In the genomic region with DNA sequence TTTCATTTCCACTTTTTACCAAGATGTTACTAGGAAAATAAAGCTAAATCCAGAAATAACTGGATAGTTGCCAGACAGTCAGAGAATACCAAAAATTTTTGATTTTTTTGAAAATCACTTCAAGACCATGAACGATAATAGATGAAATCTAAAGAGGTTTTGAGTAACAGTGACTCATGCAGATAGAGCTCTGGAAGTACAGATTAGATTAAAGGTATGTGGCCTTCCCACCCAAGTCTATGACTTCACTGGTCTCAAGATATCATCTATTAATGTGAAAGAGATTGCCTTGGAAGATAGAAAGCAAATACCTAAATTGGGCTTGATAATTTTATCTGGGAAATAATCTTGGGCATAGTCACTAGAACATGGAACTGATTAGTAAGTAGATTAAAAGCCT, we compare ENCODE assay signal across 2 cellular contexts.
TF ChIP-seq lines count a peak whose summit lies in the region.

No MANE protein-coding gene starts in this region.

TF ChIP-seq in SK-N-SH, 30 proteins besides CTCF, POLR2A, EP300 and RAD21 (continued from another document):
- TF ChIP-seq, protein P1, sequence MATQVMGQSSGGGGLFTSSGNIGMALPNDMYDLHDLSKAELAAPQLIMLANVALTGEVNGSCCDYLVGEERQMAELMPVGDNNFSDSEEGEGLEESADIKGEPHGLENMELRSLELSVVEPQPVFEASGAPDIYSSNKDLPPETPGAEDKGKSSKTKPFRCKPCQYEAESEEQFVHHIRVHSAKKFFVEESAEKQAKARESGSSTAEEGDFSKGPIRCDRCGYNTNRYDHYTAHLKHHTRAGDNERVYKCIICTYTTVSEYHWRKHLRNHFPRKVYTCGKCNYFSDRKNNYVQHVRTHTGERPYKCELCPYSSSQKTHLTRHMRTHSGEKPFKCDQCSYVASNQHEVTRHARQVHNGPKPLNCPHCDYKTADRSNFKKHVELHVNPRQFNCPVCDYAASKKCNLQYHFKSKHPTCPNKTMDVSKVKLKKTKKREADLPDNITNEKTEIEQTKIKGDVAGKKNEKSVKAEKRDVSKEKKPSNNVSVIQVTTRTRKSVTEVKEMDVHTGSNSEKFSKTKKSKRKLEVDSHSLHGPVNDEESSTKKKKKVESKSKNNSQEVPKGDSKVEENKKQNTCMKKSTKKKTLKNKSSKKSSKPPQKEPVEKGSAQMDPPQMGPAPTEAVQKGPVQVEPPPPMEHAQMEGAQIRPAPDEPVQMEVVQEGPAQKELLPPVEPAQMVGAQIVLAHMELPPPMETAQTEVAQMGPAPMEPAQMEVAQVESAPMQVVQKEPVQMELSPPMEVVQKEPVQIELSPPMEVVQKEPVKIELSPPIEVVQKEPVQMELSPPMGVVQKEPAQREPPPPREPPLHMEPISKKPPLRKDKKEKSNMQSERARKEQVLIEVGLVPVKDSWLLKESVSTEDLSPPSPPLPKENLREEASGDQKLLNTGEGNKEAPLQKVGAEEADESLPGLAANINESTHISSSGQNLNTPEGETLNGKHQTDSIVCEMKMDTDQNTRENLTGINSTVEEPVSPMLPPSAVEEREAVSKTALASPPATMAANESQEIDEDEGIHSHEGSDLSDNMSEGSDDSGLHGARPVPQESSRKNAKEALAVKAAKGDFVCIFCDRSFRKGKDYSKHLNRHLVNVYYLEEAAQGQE (IDR thresholded peaks at IDR 0.05; ENCODE audit: low read depth, low read length), result no peak
- TF ChIP-seq TEAD4 (IDR thresholded peaks at IDR 0.05; ENCODE audit: borderline replicate concordance, insufficient read depth) (0 out of 2 replicates have a peak, but pooled peaks have one; percentile 43), NFIC (IDR thresholded peaks at IDR 0.05; ENCODE audit: borderline replicate concordance) (peak; percentile 68), FOSL2 (IDR thresholded peaks at IDR 0.05; ENCODE audit: borderline replicate concordance, low read depth) (peak; percentile 15; the same call in 1 of the 2 replicates), FOXM1 (IDR thresholded peaks at IDR 0.05; ENCODE audit: low read depth) (peak; percentile 42; the same call in 1 of the 2 replicates), CHD2 (IDR thresholded peaks at IDR 0.05; ENCODE audit: low read length, partially characterized antibody) (no peak), TCF12 (IDR thresholded peaks at IDR 0.05) (peak; percentile 64; the same call in 1 of the 2 replicates), GABPA (IDR thresholded peaks at IDR 0.05; ENCODE audit: low read depth) (no peak), YY1 (IDR thresholded peaks at IDR 0.05; ENCODE audit: low read depth) (no peak), JUND (IDR thresholded peaks at IDR 0.05) (peak; percentile 51)
- TF ChIP-seq, protein P2, sequence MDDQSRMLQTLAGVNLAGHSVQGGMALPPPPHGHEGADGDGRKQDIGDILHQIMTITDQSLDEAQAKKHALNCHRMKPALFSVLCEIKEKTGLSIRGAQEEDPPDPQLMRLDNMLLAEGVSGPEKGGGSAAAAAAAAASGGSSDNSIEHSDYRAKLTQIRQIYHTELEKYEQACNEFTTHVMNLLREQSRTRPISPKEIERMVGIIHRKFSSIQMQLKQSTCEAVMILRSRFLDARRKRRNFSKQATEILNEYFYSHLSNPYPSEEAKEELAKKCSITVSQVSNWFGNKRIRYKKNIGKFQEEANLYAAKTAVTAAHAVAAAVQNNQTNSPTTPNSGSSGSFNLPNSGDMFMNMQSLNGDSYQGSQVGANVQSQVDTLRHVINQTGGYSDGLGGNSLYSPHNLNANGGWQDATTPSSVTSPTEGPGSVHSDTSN (IDR thresholded peaks at IDR 0.05), result 0 out of 2 replicates have a peak, but pooled peaks have one; percentile 4

TF ChIP-seq in SK-N-SH treated with all-trans-retinoic acid at 6 μM for 48 hours, 23 proteins besides CTCF, POLR2A, EP300 and RAD21 (continued from another document):
- TF ChIP-seq, protein P3, sequence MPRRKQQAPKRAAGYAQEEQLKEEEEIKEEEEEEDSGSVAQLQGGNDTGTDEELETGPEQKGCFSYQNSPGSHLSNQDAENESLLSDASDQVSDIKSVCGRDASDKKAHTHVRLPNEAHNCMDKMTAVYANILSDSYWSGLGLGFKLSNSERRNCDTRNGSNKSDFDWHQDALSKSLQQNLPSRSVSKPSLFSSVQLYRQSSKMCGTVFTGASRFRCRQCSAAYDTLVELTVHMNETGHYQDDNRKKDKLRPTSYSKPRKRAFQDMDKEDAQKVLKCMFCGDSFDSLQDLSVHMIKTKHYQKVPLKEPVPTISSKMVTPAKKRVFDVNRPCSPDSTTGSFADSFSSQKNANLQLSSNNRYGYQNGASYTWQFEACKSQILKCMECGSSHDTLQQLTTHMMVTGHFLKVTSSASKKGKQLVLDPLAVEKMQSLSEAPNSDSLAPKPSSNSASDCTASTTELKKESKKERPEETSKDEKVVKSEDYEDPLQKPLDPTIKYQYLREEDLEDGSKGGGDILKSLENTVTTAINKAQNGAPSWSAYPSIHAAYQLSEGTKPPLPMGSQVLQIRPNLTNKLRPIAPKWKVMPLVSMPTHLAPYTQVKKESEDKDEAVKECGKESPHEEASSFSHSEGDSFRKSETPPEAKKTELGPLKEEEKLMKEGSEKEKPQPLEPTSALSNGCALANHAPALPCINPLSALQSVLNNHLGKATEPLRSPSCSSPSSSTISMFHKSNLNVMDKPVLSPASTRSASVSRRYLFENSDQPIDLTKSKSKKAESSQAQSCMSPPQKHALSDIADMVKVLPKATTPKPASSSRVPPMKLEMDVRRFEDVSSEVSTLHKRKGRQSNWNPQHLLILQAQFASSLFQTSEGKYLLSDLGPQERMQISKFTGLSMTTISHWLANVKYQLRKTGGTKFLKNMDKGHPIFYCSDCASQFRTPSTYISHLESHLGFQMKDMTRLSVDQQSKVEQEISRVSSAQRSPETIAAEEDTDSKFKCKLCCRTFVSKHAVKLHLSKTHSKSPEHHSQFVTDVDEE (CRISPR knock-in tag; IDR thresholded peaks at IDR 0.05), result no peak
- TF ChIP-seq SNAI2 (CRISPR knock-in tag; IDR thresholded peaks at IDR 0.05), result no peak
- no peak for TF ChIP-seq ESRRG (CRISPR knock-in tag; IDR thresholded peaks at IDR 0.05)
- TF ChIP-seq, protein P4, sequence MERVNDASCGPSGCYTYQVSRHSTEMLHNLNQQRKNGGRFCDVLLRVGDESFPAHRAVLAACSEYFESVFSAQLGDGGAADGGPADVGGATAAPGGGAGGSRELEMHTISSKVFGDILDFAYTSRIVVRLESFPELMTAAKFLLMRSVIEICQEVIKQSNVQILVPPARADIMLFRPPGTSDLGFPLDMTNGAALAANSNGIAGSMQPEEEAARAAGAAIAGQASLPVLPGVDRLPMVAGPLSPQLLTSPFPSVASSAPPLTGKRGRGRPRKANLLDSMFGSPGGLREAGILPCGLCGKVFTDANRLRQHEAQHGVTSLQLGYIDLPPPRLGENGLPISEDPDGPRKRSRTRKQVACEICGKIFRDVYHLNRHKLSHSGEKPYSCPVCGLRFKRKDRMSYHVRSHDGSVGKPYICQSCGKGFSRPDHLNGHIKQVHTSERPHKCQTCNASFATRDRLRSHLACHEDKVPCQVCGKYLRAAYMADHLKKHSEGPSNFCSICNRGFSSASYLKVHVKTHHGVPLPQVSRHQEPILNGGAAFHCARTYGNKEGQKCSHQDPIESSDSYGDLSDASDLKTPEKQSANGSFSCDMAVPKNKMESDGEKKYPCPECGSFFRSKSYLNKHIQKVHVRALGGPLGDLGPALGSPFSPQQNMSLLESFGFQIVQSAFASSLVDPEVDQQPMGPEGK (CRISPR knock-in tag; IDR thresholded peaks at IDR 0.05; ENCODE audit: borderline replicate concordance), result no peak
- no peak for TF ChIP-seq OSR1 (CRISPR knock-in tag; IDR thresholded peaks at IDR 0.05)
